In the genomic region with DNA sequence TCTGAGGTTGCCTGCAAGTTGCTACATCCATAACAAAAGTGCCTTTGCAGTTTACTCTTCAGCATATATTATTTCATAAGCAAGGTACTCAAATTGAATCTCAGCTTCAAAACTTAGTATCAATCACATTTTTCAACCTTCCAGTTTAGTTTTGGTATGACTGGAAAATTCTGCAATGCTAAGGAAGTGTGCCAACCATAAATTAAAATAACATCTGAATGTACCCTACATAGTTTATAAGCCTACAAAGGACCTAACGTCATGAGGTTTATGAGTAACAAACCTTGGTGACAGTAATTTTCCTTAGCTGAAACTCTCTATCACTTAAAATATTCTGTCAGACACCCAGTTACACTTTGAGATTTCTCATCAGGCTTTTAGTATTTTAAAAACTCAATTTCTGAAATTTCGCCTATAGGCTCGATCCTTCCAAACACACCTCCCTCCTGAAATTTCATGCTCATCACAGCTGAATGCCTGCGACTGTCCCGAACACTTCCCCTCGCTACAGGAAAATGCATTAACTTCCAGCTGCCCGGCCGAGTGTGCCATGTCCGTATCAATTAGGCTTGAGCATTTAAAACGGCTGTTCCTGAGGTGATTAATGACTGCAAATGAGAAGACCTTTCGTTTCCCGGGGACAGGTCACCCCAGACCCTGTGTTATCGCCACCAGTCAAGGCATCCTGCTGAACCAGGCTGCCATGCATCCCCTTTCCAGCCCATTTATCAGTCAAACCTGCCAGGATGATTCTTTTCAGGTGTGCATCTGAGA, we compare ENCODE assay signal across 30 cellular contexts.
DNase-seq lines count a peak whose midpoint lies in the region; ATAC-seq and TF ChIP-seq lines count a peak whose summit lies in the region.
"Had no signal": no experiment of that assay in that cellular context is flagged by ENCODE, and none has a peak within 500 bp of the region (broad histone marks: within the 10 kb centered on the region; RNA-seq: fewer than 3 reads in every experiment).

No MANE protein-coding gene starts in this region.

- H3K4me3 ChIP-seq in mucosa of descending colon, result no peak overlapping the region
- no peak overlapping the region for H3K4me3 ChIP-seq in brain microvascular endothelial cell (ENCODE audit: low read depth, low read length)
- H3K4me3 ChIP-seq in naive thymus-derived CD4-positive, alpha-beta T cell (ENCODE audit: low read length), result no peak overlapping the region
- H3K4me3 ChIP-seq: BLaER1 treated with 17β-estradiol and CSF1 and Interleukin-3, amounts not matched to agents 10 nM and 100 nM; esophagus squamous epithelium; K562; MG63; Peyer's patch; psoas muscle; skin epidermis; transverse colon had no signal

- no peaks in the 10 kb centered on the region for H3K36me3 ChIP-seq in mucosa of descending colon (ENCODE audit: low read depth)
- no peaks in the 10 kb centered on the region for H3K36me3 ChIP-seq in brain microvascular endothelial cell (replicated peaks)
- no peaks in the 10 kb centered on the region for H3K36me3 ChIP-seq in naive thymus-derived CD4-positive, alpha-beta T cell (ENCODE audit: control insufficient read depth in 2 of 3, insufficient read depth in 3 of 3, low read length in 3 of 3)
- H3K36me3 ChIP-seq: BLaER1 treated with 17β-estradiol and CSF1 and Interleukin-3, amounts not matched to agents 10 nM and 100 nM; esophagus squamous epithelium; MG63; Peyer's patch; transverse colon had no signal

- intact Hi-C loops in mucosa of descending colon (cut with DNase I, micrococcal nuclease), result no loop called here
- intact Hi-C loops in naive thymus-derived CD4-positive, alpha-beta T cell (cut with micrococcal nuclease), result no loop called here

- TF ChIP-seq CTCF in mucosa of descending colon (IDR thresholded peaks at IDR 0.05) (no peak), brain microvascular endothelial cell (IDR thresholded peaks at IDR 0.05; ENCODE audit: low read depth, low read length, missing control alignments) (no peak)

- H3K9me3 ChIP-seq in T-helper 17 cell (ENCODE audit: control insufficient read depth, low read length, poor library complexity, severe bottlenecking), result no peaks in the 10 kb centered on the region
- no peaks in the 10 kb centered on the region for H3K9me3 ChIP-seq in mucosa of descending colon
- no peaks in the 10 kb centered on the region for H3K9me3 ChIP-seq in naive thymus-derived CD4-positive, alpha-beta T cell (ENCODE audit: control insufficient read depth in 2 of 3, low read length in 3 of 3)
- H3K9me3 ChIP-seq: BLaER1 treated with 17β-estradiol and CSF1 and Interleukin-3, amounts not matched to agents 10 nM and 100 nM; esophagus squamous epithelium; MG63; Peyer's patch; psoas muscle; transverse colon had no signal

- H3K36me3 Mint-ChIP-seq in activated naive CD4-positive, alpha-beta T cell treated with anti-CD3 and anti-CD28 coated beads, Interleukin-2, amount 50 U/mL, for 72 hours, result no peaks in the 10 kb centered on the region
- no peaks in the 10 kb centered on the region for H3K36me3 Mint-ChIP-seq in T-helper 17 cell (ENCODE audit: low read depth)
- H3K36me3 Mint-ChIP-seq in stimulated activated naive CD8-positive, alpha-beta T cell treated with anti-CD3 and anti-CD28 coated beads, Interleukin-15, Interleukin-2, amounts not matched to agents 100 ng/mL and 50 ng/mL, for 24 hours (ENCODE audit: low read depth), result no peaks in the 10 kb centered on the region
- peaks cover 0 to 2% (median 0%) of the 10 kb centered on the region in 5 donors for H3K36me3 Mint-ChIP-seq in naive thymus-derived CD4-positive, alpha-beta T cell

- POLR2A ChIA-PET in naive thymus-derived CD4-positive, alpha-beta T cell (lab: Charles Lee), result no interaction called here

- peak; percentile 73 to 91 for ATAC-seq in activated naive CD4-positive, alpha-beta T cell treated with anti-CD3 and anti-CD28 coated beads, Interleukin-2, amount 50 U/mL, for 72 hours
- no peak for ATAC-seq in T-helper 17 cell
- ATAC-seq in mucosa of descending colon, result peak; percentile 22
- no peak for ATAC-seq in naive thymus-derived CD4-positive, alpha-beta T cell
- ATAC-seq: K562, left cardiac atrium, psoas muscle had no signal

- no peak overlapping the region for H3K4me3 Mint-ChIP-seq in T-helper 17 cell
- peak overlapping the region; percentile 28 for H3K4me3 Mint-ChIP-seq in stimulated activated naive CD8-positive, alpha-beta T cell treated with anti-CD3 and anti-CD28 coated beads, Interleukin-15, Interleukin-2, amounts not matched to agents 100 ng/mL and 50 ng/mL, for 24 hours
- H3K4me3 Mint-ChIP-seq in naive thymus-derived CD4-positive, alpha-beta T cell, result no peak overlapping the region
- H3K4me3 Mint-ChIP-seq: activated B cell treated with CpG ODN at 0.5 μM for 24 hours had no signal

- no peaks in the 10 kb centered on the region for H3K27me3 ChIP-seq in brain microvascular endothelial cell (replicated peaks)
- H3K27me3 ChIP-seq in naive thymus-derived CD4-positive, alpha-beta T cell (ENCODE audit: control insufficient read depth in 2 of 2, insufficient read depth in 2 of 2, low read length in 2 of 2), result no peaks in the 10 kb centered on the region
- H3K27me3 ChIP-seq: BLaER1 treated with 17β-estradiol and CSF1 and Interleukin-3, amounts not matched to agents 10 nM and 100 nM; esophagus squamous epithelium; MG63; Peyer's patch; transverse colon had no signal

- H3K4me1 ChIP-seq in mucosa of descending colon (ENCODE audit: low read depth), result peaks cover 41% of the 10 kb centered on the region
- H3K4me1 ChIP-seq in naive thymus-derived CD4-positive, alpha-beta T cell (ENCODE audit: control insufficient read depth in 2 of 2, insufficient read depth in 2 of 2, low read length in 2 of 2), result peaks cover 0 to 12% of the 10 kb centered on the region in 2 donors
- H3K4me1 ChIP-seq: BLaER1 treated with 17β-estradiol and CSF1 and Interleukin-3, amounts not matched to agents 10 nM and 100 nM; psoas muscle had no signal

- H3K9me3 Mint-ChIP-seq in activated naive CD4-positive, alpha-beta T cell treated with anti-CD3 and anti-CD28 coated beads, Interleukin-2, amount 50 U/mL, for 72 hours, result no peaks in the 10 kb centered on the region
- H3K9me3 Mint-ChIP-seq in stimulated activated naive CD8-positive, alpha-beta T cell treated with anti-CD3 and anti-CD28 coated beads, Interleukin-15, Interleukin-2, amounts not matched to agents 100 ng/mL and 50 ng/mL, for 24 hours, result peaks cover 5% of the 10 kb centered on the region
- H3K9me3 Mint-ChIP-seq in naive thymus-derived CD4-positive, alpha-beta T cell, result no peaks in the 10 kb centered on the region
- H3K9me3 Mint-ChIP-seq: activated B cell treated with CpG ODN at 0.5 μM for 24 hours had no signal

- peaks cover 12% of the 10 kb centered on the region for H3K4me1 Mint-ChIP-seq in T-helper 17 cell
- peaks cover 49% of the 10 kb centered on the region for H3K4me1 Mint-ChIP-seq in stimulated activated naive CD8-positive, alpha-beta T cell treated with anti-CD3 and anti-CD28 coated beads, Interleukin-15, Interleukin-2, amounts not matched to agents 100 ng/mL and 50 ng/mL, for 24 hours (ENCODE audit: low read depth)
- peaks cover 0 to 19% (median 0%) of the 10 kb centered on the region in 7 donors for H3K4me1 Mint-ChIP-seq in naive thymus-derived CD4-positive, alpha-beta T cell
- H3K4me1 Mint-ChIP-seq: activated B cell treated with CpG ODN at 0.5 μM for 24 hours had no signal

- peak overlapping the region in 1 of 2 donors; percentile 14 for H3K27ac Mint-ChIP-seq in activated naive CD4-positive, alpha-beta T cell treated with anti-CD3 and anti-CD28 coated beads, Interleukin-2, amount 50 U/mL, for 72 hours
- H3K27ac Mint-ChIP-seq in T-helper 17 cell, result peak overlapping the region; percentile 91
- peak overlapping the region; percentile 52 for H3K27ac Mint-ChIP-seq in stimulated activated naive CD8-positive, alpha-beta T cell treated with anti-CD3 and anti-CD28 coated beads, Interleukin-15, Interleukin-2, amounts not matched to agents 100 ng/mL and 50 ng/mL, for 24 hours
- no peak overlapping the region for H3K27ac Mint-ChIP-seq in naive thymus-derived CD4-positive, alpha-beta T cell
- H3K27ac Mint-ChIP-seq: activated B cell treated with CpG ODN at 0.5 μM for 24 hours had no signal

- in situ Hi-C loops in brain microvascular endothelial cell (cut with HindIII; ENCODE audit: low pct_ligation_motif_present, low sequenced_read_pairs), result no loop called here

- H3K27ac ChIP-seq in brain microvascular endothelial cell, result no peak overlapping the region
- no peak overlapping the region for H3K27ac ChIP-seq in naive thymus-derived CD4-positive, alpha-beta T cell (ENCODE audit: low read depth, low read length)
- H3K27ac ChIP-seq: BLaER1 treated with 17β-estradiol and CSF1 and Interleukin-3, amounts not matched to agents 10 nM and 100 nM; esophagus squamous epithelium; Peyer's patch; psoas muscle; skin epidermis had no signal

- CTCF ChIA-PET in naive thymus-derived CD4-positive, alpha-beta T cell (lab: Charles Lee), result no interaction called here

- H3K27me3 Mint-ChIP-seq in T-helper 17 cell, result no peaks in the 10 kb centered on the region
- peaks cover 4% of the 10 kb centered on the region for H3K27me3 Mint-ChIP-seq in stimulated activated naive CD8-positive, alpha-beta T cell treated with anti-CD3 and anti-CD28 coated beads, Interleukin-15, Interleukin-2, amounts not matched to agents 100 ng/mL and 50 ng/mL, for 24 hours
- H3K27me3 Mint-ChIP-seq in naive thymus-derived CD4-positive, alpha-beta T cell, result peaks cover 0 to 7% (median 0%) of the 10 kb centered on the region in 5 donors

- no peak for DNase-seq in activated naive CD4-positive, alpha-beta T cell treated with anti-CD3 and anti-CD28 coated beads, Interleukin-2, amount 50 U/mL, for 72 hours (ENCODE audit: low spot score in 2 of 2)
- DNase-seq in activated naive CD4-positive, alpha-beta T cell treated with Interleukin-2 at 50 U/mL for 16 hours, result no peak
- DNase-seq in T-helper 17 cell, result no peak
- DNase-seq in mucosa of descending colon, result no peak
- DNase-seq in brain microvascular endothelial cell, result no peak
- no peak for DNase-seq in AML-193 (lab: John Stamatoyannopoulos, UW)
- DNase-seq in naive thymus-derived CD4-positive, alpha-beta T cell, result no peak
- DNase-seq: activated B cell treated with CpG ODN at 0.5 μM for 24 hours; activated CD8-positive, alpha-beta memory T cell treated with anti-CD3 and anti-CD28 coated beads for 24 hours; activated naive CD4-positive, alpha-beta T cell; aorta; central memory CD4-positive, alpha-beta T cell; COR-L47; DMS53; esophagus squamous epithelium; foreskin melanocyte; left cardiac atrium; mammary epithelial cell; MG63; NCI-H1105 treated with DMSO at 0.1 percent for 48 hours; NCI-H2029 treated with DMSO at 0.1 percent for 48 hours; NCI-H2227 treated with DMSO at 0.1 percent for 48 hours; NCI-H69; Peyer's patch; psoas muscle; transverse colon had no signal

Comparison
In these comparisons a context has a peak if more than half of its experiments do, and no peak if none do; other contexts are left out.
1. ATAC-seq: peak in activated naive CD4-positive, alpha-beta T cell treated with anti-CD3 and anti-CD28 coated beads, Interleukin-2, amount 50 U/mL, for 72 hours (2 of 2) and mucosa of descending colon (single experiment); none in T-helper 17 cell (single experiment) and naive thymus-derived CD4-positive, alpha-beta T cell (single experiment).
2. H3K27ac Mint-ChIP-seq: peak in T-helper 17 cell (single experiment) and stimulated activated naive CD8-positive, alpha-beta T cell treated with anti-CD3 and anti-CD28 coated beads, Interleukin-15, Interleukin-2, amounts not matched to agents 100 ng/mL and 50 ng/mL, for 24 hours (single experiment); none in naive thymus-derived CD4-positive, alpha-beta T cell (0 of 9).